1 cellular context compared by ENCODE assay signal in the genomic region with DNA sequence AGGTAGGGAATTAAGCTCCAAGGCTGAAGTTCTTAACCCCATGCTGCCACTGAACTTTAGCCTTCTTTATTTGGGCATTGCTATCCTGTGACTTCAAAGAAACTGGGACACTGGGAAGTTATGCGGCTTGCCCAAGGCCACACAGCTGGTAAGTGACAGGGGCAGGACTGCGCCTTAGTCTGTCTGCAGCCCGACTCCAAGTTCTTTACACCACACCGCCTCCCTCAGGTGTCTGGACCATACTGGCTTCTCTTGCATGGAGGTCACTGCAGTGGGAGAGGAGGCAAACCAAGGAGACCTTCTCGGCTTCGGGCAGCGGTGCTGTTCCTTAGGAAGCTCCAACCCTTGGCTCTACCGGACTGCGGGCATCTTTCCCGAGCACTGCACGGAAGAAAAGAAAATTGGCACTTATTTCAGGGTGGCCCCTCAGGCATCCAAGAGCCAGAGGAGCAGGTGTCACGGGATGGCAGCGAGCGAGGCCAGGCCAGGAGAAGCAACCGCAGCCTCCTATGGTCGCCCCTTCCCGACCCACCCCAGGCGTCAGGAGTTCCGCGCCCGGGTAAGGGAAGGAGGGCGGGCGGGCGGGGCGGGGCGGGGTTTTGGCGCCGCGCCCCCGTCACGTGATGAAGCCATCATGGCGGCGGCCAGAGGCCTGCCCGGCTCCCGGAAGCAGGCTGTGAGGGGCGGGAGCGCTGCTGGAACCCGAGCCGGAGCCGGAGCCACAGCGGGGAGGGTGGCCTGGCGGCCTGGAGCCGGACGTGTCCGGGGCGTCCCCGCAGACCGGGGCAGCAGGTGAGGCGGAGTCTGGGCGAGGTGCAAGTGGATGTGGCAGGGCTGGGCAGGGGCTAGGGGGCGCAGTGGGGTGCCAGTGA.
A peak's percentile ranks its signal among the peaks of the same experiment; 100 is the strongest.
TF ChIP-seq lines count a peak whose summit lies in the region.

No MANE protein-coding gene starts in this region.

TF ChIP-seq in HepG2, 621 proteins besides CTCF, POLR2A, EP300 and RAD21 (continued from another document and continues in another):
- TF ChIP-seq, protein P1, sequence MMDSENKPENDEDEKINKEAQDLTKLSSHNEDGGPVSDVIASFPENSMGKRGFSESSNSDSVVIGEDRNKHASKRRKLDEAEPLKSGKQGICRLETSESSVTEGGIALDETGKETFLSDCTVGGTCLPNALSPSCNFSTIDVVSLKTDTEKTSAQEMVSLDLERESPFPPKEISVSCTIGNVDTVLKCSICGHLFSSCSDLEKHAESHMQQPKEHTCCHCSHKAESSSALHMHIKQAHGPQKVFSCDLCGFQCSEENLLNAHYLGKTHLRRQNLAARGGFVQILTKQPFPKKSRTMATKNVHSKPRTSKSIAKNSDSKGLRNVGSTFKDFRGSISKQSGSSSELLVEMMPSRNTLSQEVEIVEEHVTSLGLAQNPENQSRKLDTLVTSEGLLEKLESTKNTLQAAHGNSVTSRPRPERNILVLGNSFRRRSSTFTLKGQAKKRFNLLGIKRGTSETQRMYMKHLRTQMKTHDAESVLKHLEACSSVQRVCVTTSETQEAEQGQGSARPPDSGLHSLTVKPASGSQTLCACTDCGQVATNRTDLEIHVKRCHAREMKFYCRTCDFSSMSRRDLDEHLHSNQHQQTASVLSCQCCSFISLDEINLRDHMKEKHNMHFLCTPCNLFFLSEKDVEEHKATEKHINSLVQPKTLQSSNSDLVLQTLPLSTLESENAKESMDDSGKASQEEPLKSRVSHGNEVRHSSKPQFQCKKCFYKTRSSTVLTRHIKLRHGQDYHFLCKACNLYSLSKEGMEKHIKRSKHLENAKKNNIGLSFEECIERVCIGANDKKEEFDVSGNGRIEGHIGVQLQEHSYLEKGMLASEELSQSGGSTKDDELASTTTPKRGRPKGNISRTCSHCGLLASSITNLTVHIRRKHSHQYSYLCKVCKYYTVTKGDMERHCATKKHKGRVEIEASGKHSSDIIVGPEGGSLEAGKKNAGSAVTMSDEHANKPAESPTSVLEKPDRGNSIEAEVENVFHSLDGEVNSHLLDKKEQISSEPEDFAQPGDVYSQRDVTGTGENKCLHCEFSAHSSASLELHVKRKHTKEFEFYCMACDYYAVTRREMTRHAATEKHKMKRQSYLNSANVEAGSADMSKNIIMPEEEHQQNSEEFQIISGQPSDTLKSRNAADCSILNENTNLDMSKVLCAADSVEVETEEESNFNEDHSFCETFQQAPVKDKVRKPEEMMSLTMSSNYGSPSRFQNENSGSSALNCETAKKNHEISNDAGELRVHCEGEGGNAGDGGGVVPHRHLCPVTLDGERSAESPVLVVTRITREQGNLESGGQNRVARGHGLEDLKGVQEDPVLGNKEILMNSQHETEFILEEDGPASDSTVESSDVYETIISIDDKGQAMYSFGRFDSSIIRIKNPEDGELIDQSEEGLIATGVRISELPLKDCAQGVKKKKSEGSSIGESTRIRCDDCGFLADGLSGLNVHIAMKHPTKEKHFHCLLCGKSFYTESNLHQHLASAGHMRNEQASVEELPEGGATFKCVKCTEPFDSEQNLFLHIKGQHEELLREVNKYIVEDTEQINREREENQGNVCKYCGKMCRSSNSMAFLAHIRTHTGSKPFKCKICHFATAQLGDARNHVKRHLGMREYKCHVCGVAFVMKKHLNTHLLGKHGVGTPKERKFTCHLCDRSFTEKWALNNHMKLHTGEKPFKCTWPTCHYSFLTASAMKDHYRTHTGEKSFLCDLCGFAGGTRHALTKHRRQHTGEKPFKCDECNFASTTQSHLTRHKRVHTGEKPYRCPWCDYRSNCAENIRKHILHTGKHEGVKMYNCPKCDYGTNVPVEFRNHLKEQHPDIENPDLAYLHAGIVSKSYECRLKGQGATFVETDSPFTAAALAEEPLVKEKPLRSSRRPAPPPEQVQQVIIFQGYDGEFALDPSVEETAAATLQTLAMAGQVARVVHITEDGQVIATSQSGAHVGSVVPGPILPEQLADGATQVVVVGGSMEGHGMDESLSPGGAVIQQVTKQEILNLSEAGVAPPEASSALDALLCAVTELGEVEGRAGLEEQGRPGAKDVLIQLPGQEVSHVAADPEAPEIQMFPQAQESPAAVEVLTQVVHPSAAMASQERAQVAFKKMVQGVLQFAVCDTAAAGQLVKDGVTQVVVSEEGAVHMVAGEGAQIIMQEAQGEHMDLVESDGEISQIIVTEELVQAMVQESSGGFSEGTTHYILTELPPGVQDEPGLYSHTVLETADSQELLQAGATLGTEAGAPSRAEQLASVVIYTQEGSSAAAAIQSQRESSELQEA (CRISPR knock-in tag; IDR thresholded peaks at IDR 0.05; ENCODE audit: not compliant biosample characterization): no peak
- TF ChIP-seq ZNF414 (CRISPR knock-in tag; IDR thresholded peaks at IDR 0.05): peak; percentile 47; the same call in 1 of the 2 replicates
- no peak for TF ChIP-seq PHB2 (IDR thresholded peaks at IDR 0.05; ENCODE audit: partially characterized antibody)
- TF ChIP-seq ZBTB33 (CRISPR knock-in tag; IDR thresholded peaks at IDR 0.05): peak; percentile 9; the same call in 1 of the 2 replicates
- TF ChIP-seq POGZ (CRISPR knock-in tag; IDR thresholded peaks at IDR 0.05): peak; percentile 49; the same call in 1 of the 2 replicates
- TF ChIP-seq MAZ (IDR thresholded peaks at IDR 0.05; ENCODE audit: borderline replicate concordance, low read depth, low read length): peak; percentile 56; the same call in 1 of the 2 replicates
- TF ChIP-seq MAZ (CRISPR knock-in tag; IDR thresholded peaks at IDR 0.05; ENCODE audit: low read depth): 0 out of 2 replicates have a peak, but pooled peaks have one; percentile 28
- TF ChIP-seq ZNF552 (CRISPR knock-in tag; IDR thresholded peaks at IDR 0.05; ENCODE audit: borderline replicate concordance): 0 out of 2 replicates have a peak, but pooled peaks have one; percentile 20
- peak; percentile 21; the same call in 1 of the 2 replicates for TF ChIP-seq SOX5 (CRISPR knock-in tag; IDR thresholded peaks at IDR 0.05; ENCODE audit: borderline replicate concordance)
- no peak for TF ChIP-seq TBL1XR1 (IDR thresholded peaks at IDR 0.05; ENCODE audit: borderline replicate concordance, low read length, partially characterized antibody)
- TF ChIP-seq DBP (CRISPR knock-in tag; IDR thresholded peaks at IDR 0.05; ENCODE audit: not compliant biosample characterization): no peak
- TF ChIP-seq KDM5B (CRISPR knock-in tag; IDR thresholded peaks at IDR 0.05; ENCODE audit: borderline replicate concordance): peak; percentile 52; the same call in 1 of the 2 replicates
- TF ChIP-seq ZMAT3 (CRISPR knock-in tag; conservative IDR thresholded peaks at IDR 0.05): 0 out of 2 replicates have a peak, but pooled peaks have one; percentile 16
- TF ChIP-seq, protein P2, sequence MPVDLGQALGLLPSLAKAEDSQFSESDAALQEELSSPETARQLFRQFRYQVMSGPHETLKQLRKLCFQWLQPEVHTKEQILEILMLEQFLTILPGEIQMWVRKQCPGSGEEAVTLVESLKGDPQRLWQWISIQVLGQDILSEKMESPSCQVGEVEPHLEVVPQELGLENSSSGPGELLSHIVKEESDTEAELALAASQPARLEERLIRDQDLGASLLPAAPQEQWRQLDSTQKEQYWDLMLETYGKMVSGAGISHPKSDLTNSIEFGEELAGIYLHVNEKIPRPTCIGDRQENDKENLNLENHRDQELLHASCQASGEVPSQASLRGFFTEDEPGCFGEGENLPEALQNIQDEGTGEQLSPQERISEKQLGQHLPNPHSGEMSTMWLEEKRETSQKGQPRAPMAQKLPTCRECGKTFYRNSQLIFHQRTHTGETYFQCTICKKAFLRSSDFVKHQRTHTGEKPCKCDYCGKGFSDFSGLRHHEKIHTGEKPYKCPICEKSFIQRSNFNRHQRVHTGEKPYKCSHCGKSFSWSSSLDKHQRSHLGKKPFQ (CRISPR knock-in tag; IDR thresholded peaks at IDR 0.05; ENCODE audit: insufficient replicate concordance): no peak
- TF ChIP-seq ZNF841 (CRISPR knock-in tag; IDR thresholded peaks at IDR 0.05; ENCODE audit: borderline replicate concordance): no peak
- TF ChIP-seq ZNF609 (CRISPR knock-in tag; IDR thresholded peaks at IDR 0.05; ENCODE audit: borderline replicate concordance): no peak
- peak; percentile 59 for TF ChIP-seq ZNF883 (CRISPR knock-in tag; IDR thresholded peaks at IDR 0.05; ENCODE audit: not compliant biosample characterization)
- TF ChIP-seq AKAP8 (CRISPR knock-in tag; IDR thresholded peaks at IDR 0.05): peak; percentile 47; the same call in 1 of the 2 replicates
- TF ChIP-seq MTF2 (CRISPR knock-in tag; IDR thresholded peaks at IDR 0.05; ENCODE audit: borderline replicate concordance): peak; percentile 48; the same call in 1 of the 2 replicates
- TF ChIP-seq ZFP91 (CRISPR knock-in tag; IDR thresholded peaks at IDR 0.05; ENCODE audit: borderline replicate concordance): no peak
- peak; percentile 48; the same call in 1 of the 2 replicates for TF ChIP-seq ZNF614 (CRISPR knock-in tag; IDR thresholded peaks at IDR 0.05; ENCODE audit: borderline replicate concordance)
- peak; percentile 45; the same call in 1 of the 2 replicates for TF ChIP-seq ZNF263 (CRISPR knock-in tag; IDR thresholded peaks at IDR 0.05)
- no peak for TF ChIP-seq ZNF383 (CRISPR knock-in tag; IDR thresholded peaks at IDR 0.05; ENCODE audit: borderline replicate concordance)
- peak; percentile 64; the same call in 1 of the 2 replicates for TF ChIP-seq ZGPAT (CRISPR knock-in tag; IDR thresholded peaks at IDR 0.05)
